ENCODE assay signal across 11 cellular contexts in genomic region chrX:1380672-1381233, GRCh38. TPM values are rescaled to one million over a fixed set of nuclear protein-coding genes. Genes with fewer than 3 reads are reported as not detected.
A peak's percentile ranks its signal among the peaks of the same experiment; 100 is the strongest.
DNase-seq lines count a peak whose midpoint lies in the region; ATAC-seq and TF ChIP-seq lines count a peak whose summit lies in the region.
"Had no signal": no experiment of that assay in that cellular context is flagged by ENCODE, and none has a peak within 500 bp of the region (broad histone marks: within the 10 kb centered on the region; RNA-seq: fewer than 3 reads in every experiment).

No MANE protein-coding gene starts in this region.

- H3K27ac Mint-ChIP-seq in IgD-negative memory B cell = peak overlapping the region in 2 of 3 donors; percentile 76 to 97
- no peak overlapping the region for H3K27ac Mint-ChIP-seq in stimulated activated memory B cell treated with anti-CD40 and anti-IgM and Interleukin-4, amounts not matched to agents 10 μg/mL and 1 μg/mL and 100 μg/mL, for 72 hours

- no peaks in the 10 kb centered on the region for H3K27me3 Mint-ChIP-seq in IgD-negative memory B cell
- no peaks in the 10 kb centered on the region for H3K27me3 Mint-ChIP-seq in stimulated activated memory B cell treated with anti-CD40 and anti-IgM and Interleukin-4, amounts not matched to agents 10 μg/mL and 1 μg/mL and 100 μg/mL, for 72 hours
- H3K27me3 Mint-ChIP-seq: activated naive CD8-positive, alpha-beta T cell treated with anti-CD3 and anti-CD28 coated beads, Interleukin-2, amount 10 ng/mL, durations not matched to agents 7 days and 5 days had no signal

- ATAC-seq in foreskin keratinocyte = peak; percentile 25
- peak; percentile 6 for ATAC-seq in stimulated activated memory B cell treated with anti-CD40 and anti-IgM and Interleukin-4, amounts not matched to agents 10 μg/mL and 1 μg/mL and 100 μg/mL, for 72 hours

- peaks cover 3 to 8% (median 4%) of the 10 kb centered on the region in 3 donors for H3K4me1 Mint-ChIP-seq in IgD-negative memory B cell
- H3K4me1 Mint-ChIP-seq in stimulated activated memory B cell treated with anti-CD40 and anti-IgM and Interleukin-4, amounts not matched to agents 10 μg/mL and 1 μg/mL and 100 μg/mL, for 72 hours = peaks cover 11% of the 10 kb centered on the region

- H3K9me3 Mint-ChIP-seq in IgD-negative memory B cell = no peaks in the 10 kb centered on the region
- no peaks in the 10 kb centered on the region for H3K9me3 Mint-ChIP-seq in stimulated activated memory B cell treated with anti-CD40 and anti-IgM and Interleukin-4, amounts not matched to agents 10 μg/mL and 1 μg/mL and 100 μg/mL, for 72 hours
- H3K9me3 Mint-ChIP-seq: activated naive CD8-positive, alpha-beta T cell treated with anti-CD3 and anti-CD28 coated beads, Interleukin-2, amount 10 ng/mL, durations not matched to agents 7 days and 5 days had no signal

- peak overlapping the region in 1 of 4 donors; percentile 66 for H3K4me3 Mint-ChIP-seq in IgD-negative memory B cell
- no peak overlapping the region for H3K4me3 Mint-ChIP-seq in stimulated activated memory B cell treated with anti-CD40 and anti-IgM and Interleukin-4, amounts not matched to agents 10 μg/mL and 1 μg/mL and 100 μg/mL, for 72 hours
- H3K4me3 Mint-ChIP-seq: activated naive CD8-positive, alpha-beta T cell treated with anti-CD3 and anti-CD28 coated beads, Interleukin-2, amount 10 ng/mL, durations not matched to agents 7 days and 5 days had no signal

- no peak for TF ChIP-seq CTCF in foreskin keratinocyte (conservative IDR thresholded peaks at IDR 0.05)

- H3K36me3 Mint-ChIP-seq in IgD-negative memory B cell = peaks cover 3% of the 10 kb centered on the region
- H3K36me3 Mint-ChIP-seq in stimulated activated memory B cell treated with anti-CD40 and anti-IgM and Interleukin-4, amounts not matched to agents 10 μg/mL and 1 μg/mL and 100 μg/mL, for 72 hours = peaks cover 26% of the 10 kb centered on the region

- no peaks in the 10 kb centered on the region for H3K4me1 ChIP-seq in foreskin keratinocyte

- H3K27ac ChIP-seq in foreskin keratinocyte = no peak overlapping the region

- H3K27me3 ChIP-seq in foreskin keratinocyte = no peaks in the 10 kb centered on the region

- DNase-seq in activated T-cell treated with anti-CD3 and anti-CD28 coated beads, Interleukin-2, amount 50 U/mL, for 48 hours = peak; percentile 66
- DNase-seq in activated T-cell treated with anti-CD3 and anti-CD28 coated beads for 4 hours (no peak), foreskin keratinocyte (peak in 1 of 2 donors; percentile 16), HPDE6-E6E7 (ENCODE audit: extremely low spot score) (no peak), UCSD-AML1 (lab: John Stamatoyannopoulos, UW; ENCODE audit: unreplicated experiment) (no peak), HuH-7 (ENCODE audit: low spot score) (no peak)
- DNase-seq: activated naive CD8-positive, alpha-beta T cell treated with anti-CD3 and anti-CD28 coated beads, Interleukin-2, amount 10 ng/mL, durations not matched to agents 7 days and 5 days; AML-193; NCI-H1436 treated with DMSO at 0.1 percent for 48 hours had no signal

RNA-seq across cellular contexts. Expression of gene SLC25A6, which starts 11.2 kb away (rescaled TPM):
- polyA plus RNA-seq in IgD-negative memory B cell (881 TPM), foreskin keratinocyte (345 and 383 TPM in 2 replicates)
- total RNA-seq in foreskin keratinocyte = 197 and 198 TPM in 2 replicates

RNA-seq across cellular contexts. Expression of gene IL3RA, which starts 44.2 kb away (rescaled TPM):
- polyA plus RNA-seq in IgD-negative memory B cell (0.66 TPM), foreskin keratinocyte (not detected in 2 replicates)
- not detected in 2 replicates for total RNA-seq in foreskin keratinocyte

Comparison
In these comparisons a context has a peak if more than half of its experiments do, and no peak if none do; other contexts are left out.
1. DNase-seq: peak in activated T-cell treated with anti-CD3 and anti-CD28 coated beads, Interleukin-2, amount 50 U/mL, for 48 hours (2 of 2); none in activated T-cell treated with anti-CD3 and anti-CD28 coated beads for 4 hours (single experiment), HPDE6-E6E7 (single experiment), UCSD-AML1 (single experiment) and HuH-7 (single experiment).